32 cellular contexts compared by ENCODE assay signal in the genomic region with DNA sequence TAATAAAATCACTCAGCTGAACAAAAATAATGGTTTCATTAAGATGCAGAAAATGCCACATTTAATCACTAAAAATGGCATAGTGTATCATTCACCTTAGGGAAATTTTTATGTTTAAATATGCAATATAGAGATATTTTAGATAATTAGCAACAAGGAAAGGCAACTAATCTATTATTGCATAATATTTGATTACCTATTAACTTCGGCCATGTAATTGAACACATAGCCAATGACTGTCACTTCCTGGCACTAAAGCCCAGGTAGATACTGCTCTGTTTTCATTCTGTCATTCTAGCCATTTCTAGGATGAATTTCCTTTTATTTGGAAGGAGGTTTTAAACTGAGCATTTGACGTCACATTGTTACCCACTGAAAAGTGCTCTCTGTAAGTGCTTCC.
"Had no signal": no experiment of that assay in that cellular context is flagged by ENCODE, and none has a peak within 500 bp of the region (broad histone marks: within the 10 kb centered on the region; RNA-seq: fewer than 3 reads in every experiment).

No MANE protein-coding gene starts in this region.

- H3K27ac ChIP-seq: ascending aorta, breast epithelium, cardiac muscle cell, colonic mucosa, epithelial cell of prostate had no signal

- ATAC-seq: activated CD4-positive, alpha-beta T cell treated with anti-CD3 and anti-CD28 coated beads for 36 hours; activated CD8-positive, alpha-beta memory T cell treated with anti-CD3 and anti-CD28 coated beads, Interleukin-2, amount 10 ng/mL, durations not matched to agents 7 days and 5 days; activated CD8-positive, alpha-beta T cell treated with anti-CD3 and anti-CD28 coated beads, Interleukin-2, amount 10 ng/mL, durations not matched to agents 7 days and 5 days; activated naive CD4-positive, alpha-beta T cell treated with anti-CD3 and anti-CD28 coated beads, Interleukin-2, amount 50 U/mL, for 72 hours; T-helper 17 cell had no signal

- H3K9me3 ChIP-seq: ascending aorta, breast epithelium, colonic mucosa had no signal

- H3K36me3 Mint-ChIP-seq: activated CD4-positive, alpha-beta memory T cell treated with anti-CD3 and anti-CD28 coated beads for 36 hours; activated CD8-positive, alpha-beta memory T cell treated with anti-CD3 and anti-CD28 coated beads, Interleukin-2, amount 10 ng/mL, durations not matched to agents 7 days and 5 days; activated naive CD4-positive, alpha-beta T cell treated with anti-CD3 and anti-CD28 coated beads, Interleukin-2, amount 10 ng/mL, durations not matched to agents 7 days and 5 days; activated naive CD4-positive, alpha-beta T cell treated with anti-CD3 and anti-CD28 coated beads, Interleukin-2, amount 50 U/mL, for 72 hours; activated naive CD8-positive, alpha-beta T cell treated with anti-CD3 and anti-CD28 coated beads, Interleukin-2, amount 10 ng/mL, durations not matched to agents 7 days and 5 days; brain had no signal

- H3K4me1 ChIP-seq: ascending aorta, breast epithelium, colonic mucosa had no signal

- H3K9me3 Mint-ChIP-seq: activated CD4-positive, alpha-beta memory T cell treated with anti-CD3 and anti-CD28 coated beads for 36 hours; activated naive CD4-positive, alpha-beta T cell treated with anti-CD3 and anti-CD28 coated beads, Interleukin-2, amount 10 ng/mL, durations not matched to agents 7 days and 5 days; activated naive CD4-positive, alpha-beta T cell treated with anti-CD3 and anti-CD28 coated beads, Interleukin-2, amount 50 U/mL, for 72 hours; activated T-helper 1 cell treated with anti-CD3 and anti-CD28 coated beads, Interleukin-12 subunit alpha, Interleukin-12 subunit beta, Interleukin-2, Interleukin-4 antibody, amounts not matched to agents 30 ng/mL and 10 ng/mL and 1 ng/mL, durations not matched to agents 14 hours and 24 hours and 36 hours; activated T-helper 2 cell treated with anti-CD3 and anti-CD28 coated beads, Interferon-gamma antibody, Interleukin-2, Interleukin-4, amounts not matched to agents 10 μg/mL and 5 μg/mL and 100 μg/mL, durations not matched to agents 14 hours and 24 hours and 36 hours; brain; T-helper 2 cell treated with Interferon-gamma antibody and Interleukin-4, amounts not matched to agents 5 μg/mL and 100 μg/mL, for 36 hours had no signal

- DNase-seq: activated CD4-positive, alpha-beta memory T cell treated with anti-CD3 and anti-CD28 coated beads for 36 hours; activated CD4-positive, alpha-beta T cell treated with anti-CD3 and anti-CD28 coated beads for 36 hours; activated CD4-positive, alpha-beta T cell treated with anti-CD3 and anti-CD28 coated beads, Interleukin-2, amount 10 ng/mL, durations not matched to agents 24 days and 14 days; activated CD4-positive, CD25-positive, alpha-beta regulatory T cell; activated CD4-positive, CD25-positive, alpha-beta regulatory T cell treated with anti-CD3 and anti-CD28 coated beads, Interleukin-2, amount 50 U/mL, for 72 hours; activated CD8-positive, alpha-beta memory T cell treated with anti-CD3 and anti-CD28 coated beads, Interleukin-2, amount 10 ng/mL, durations not matched to agents 7 days and 5 days; activated CD8-positive, alpha-beta memory T cell treated with anti-CD3 and anti-CD28 coated beads, Interleukin-2, amount 50 U/mL, for 4 hours; activated CD8-positive, alpha-beta T cell treated with anti-CD3 and anti-CD28 coated beads, Interleukin-2, amount 10 ng/mL, durations not matched to agents 7 days and 5 days; activated gamma-delta T cell; activated naive CD4-positive, alpha-beta T cell; activated naive CD4-positive, alpha-beta T cell treated with anti-CD3 and anti-CD28 coated beads, Interleukin-2, amount 10 ng/mL, durations not matched to agents 7 days and 5 days; activated naive CD8-positive, alpha-beta T cell treated with anti-CD3 and anti-CD28 coated beads, Interleukin-2, amount 10 ng/mL, durations not matched to agents 7 days and 5 days; activated T-cell treated with anti-CD3 and anti-CD28 coated beads, Interleukin-2, amount 50 U/mL, for 1 hour; activated T-cell treated with anti-CD3 and anti-CD28 coated beads, Interleukin-2, amount 50 U/mL, for 48 hours; central memory CD4-positive, alpha-beta T cell; cerebellar nuclear complex; colonic mucosa; effector CD8-positive, alpha-beta T cell; foreskin fibroblast; head of caudate nucleus; T-helper 1 cell; T-helper 17 cell; T1000 had no signal

- H3K27me3 Mint-ChIP-seq: activated naive CD4-positive, alpha-beta T cell treated with anti-CD3 and anti-CD28 coated beads, Interleukin-2, amount 10 ng/mL, durations not matched to agents 7 days and 5 days; brain had no signal

- H3K36me3 ChIP-seq: ascending aorta, breast epithelium, cardiac muscle cell, colonic mucosa had no signal

- H3K4me3 Mint-ChIP-seq: activated CD4-positive, alpha-beta memory T cell treated with anti-CD3 and anti-CD28 coated beads for 36 hours; activated CD4-positive, alpha-beta T cell treated with anti-CD3 and anti-CD28 coated beads for 36 hours; activated CD4-positive, alpha-beta T cell treated with anti-CD3 and anti-CD28 coated beads, Interleukin-2, amount 10 ng/mL, durations not matched to agents 24 days and 14 days; activated CD8-positive, alpha-beta memory T cell treated with anti-CD3 and anti-CD28 coated beads, Interleukin-2, amount 10 ng/mL, durations not matched to agents 7 days and 5 days; activated CD8-positive, alpha-beta T cell treated with anti-CD3 and anti-CD28 coated beads, Interleukin-2, amount 10 ng/mL, durations not matched to agents 7 days and 5 days; activated naive CD4-positive, alpha-beta T cell treated with anti-CD3 and anti-CD28 coated beads, Interleukin-2, amount 10 ng/mL, durations not matched to agents 7 days and 5 days; activated naive CD8-positive, alpha-beta T cell treated with anti-CD3 and anti-CD28 coated beads, Interleukin-2, amount 10 ng/mL, durations not matched to agents 7 days and 5 days; activated T-helper 1 cell treated with anti-CD3 and anti-CD28 coated beads, Interleukin-12 subunit alpha, Interleukin-12 subunit beta, Interleukin-2, Interleukin-4 antibody, amounts not matched to agents 30 ng/mL and 10 ng/mL and 1 ng/mL, durations not matched to agents 14 hours and 24 hours and 36 hours; brain; T-helper 17 cell; T-helper 2 cell treated with Interferon-gamma antibody and Interleukin-4, amounts not matched to agents 5 μg/mL and 100 μg/mL, for 36 hours had no signal

- H3K27ac Mint-ChIP-seq: activated CD4-positive, alpha-beta memory T cell treated with anti-CD3 and anti-CD28 coated beads for 36 hours; activated CD4-positive, alpha-beta T cell treated with anti-CD3 and anti-CD28 coated beads for 36 hours; activated CD4-positive, alpha-beta T cell treated with anti-CD3 and anti-CD28 coated beads, Interleukin-2, amount 10 ng/mL, durations not matched to agents 24 days and 14 days; activated CD8-positive, alpha-beta memory T cell treated with anti-CD3 and anti-CD28 coated beads, Interleukin-2, amount 10 ng/mL, durations not matched to agents 7 days and 5 days; activated CD8-positive, alpha-beta T cell treated with anti-CD3 and anti-CD28 coated beads, Interleukin-2, amount 10 ng/mL, durations not matched to agents 7 days and 5 days; activated naive CD4-positive, alpha-beta T cell treated with anti-CD3 and anti-CD28 coated beads, Interleukin-2, amount 10 ng/mL, durations not matched to agents 7 days and 5 days; activated naive CD4-positive, alpha-beta T cell treated with anti-CD3 and anti-CD28 coated beads, Interleukin-2, amount 50 U/mL, for 72 hours; activated naive CD8-positive, alpha-beta T cell treated with anti-CD3 and anti-CD28 coated beads, Interleukin-2, amount 10 ng/mL, durations not matched to agents 7 days and 5 days; activated T-helper 1 cell treated with anti-CD3 and anti-CD28 coated beads, Interleukin-12 subunit alpha, Interleukin-12 subunit beta, Interleukin-2, Interleukin-4 antibody, amounts not matched to agents 30 ng/mL and 10 ng/mL and 1 ng/mL, durations not matched to agents 14 hours and 24 hours and 36 hours; activated T-helper 2 cell treated with anti-CD3 and anti-CD28 coated beads, Interferon-gamma antibody, Interleukin-2, Interleukin-4, amounts not matched to agents 10 μg/mL and 5 μg/mL and 100 μg/mL, durations not matched to agents 14 hours and 24 hours and 36 hours; brain; T-helper 17 cell; T-helper 2 cell treated with Interferon-gamma antibody and Interleukin-4, amounts not matched to agents 5 μg/mL and 100 μg/mL, for 36 hours had no signal

- H3K27me3 ChIP-seq: ascending aorta, breast epithelium, cardiac muscle cell, colonic mucosa had no signal

- H3K4me3 ChIP-seq: ascending aorta, breast epithelium, cardiac muscle cell, colonic mucosa had no signal

- H3K4me1 Mint-ChIP-seq: activated naive CD4-positive, alpha-beta T cell treated with anti-CD3 and anti-CD28 coated beads, Interleukin-2, amount 10 ng/mL, durations not matched to agents 7 days and 5 days; activated naive CD8-positive, alpha-beta T cell treated with anti-CD3 and anti-CD28 coated beads, Interleukin-2, amount 10 ng/mL, durations not matched to agents 7 days and 5 days; brain had no signal
